19 cellular contexts compared by ENCODE assay signal in the genomic region with DNA sequence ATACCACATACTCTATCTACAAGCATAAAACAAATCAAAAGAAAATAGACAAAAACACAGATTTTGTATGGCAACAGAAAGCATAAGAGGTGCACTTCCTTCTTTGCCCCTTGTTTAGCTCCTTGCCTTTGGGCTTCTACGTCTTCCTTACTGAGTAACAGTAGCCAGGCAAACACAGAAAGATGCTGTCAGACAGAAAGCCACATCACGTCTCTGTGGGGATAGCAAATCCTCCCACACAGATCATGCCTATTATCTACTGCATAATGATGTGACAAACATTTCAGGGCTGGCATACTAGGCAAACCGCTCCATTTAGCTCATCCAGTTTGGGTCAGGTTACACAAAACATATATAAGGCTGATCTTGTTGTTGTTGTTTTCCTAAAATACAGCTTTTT.
"Had no signal": no experiment of that assay in that cellular context is flagged by ENCODE, and none has a peak within 500 bp of the region (broad histone marks: within the 10 kb centered on the region; RNA-seq: fewer than 3 reads in every experiment).

No MANE protein-coding gene starts in this region.

- ATAC-seq: activated CD4-positive, alpha-beta T cell treated with anti-CD3 and anti-CD28 coated beads for 36 hours; activated CD8-positive, alpha-beta T cell treated with anti-CD3 and anti-CD28 coated beads for 36 hours; PC-3 had no signal

- H3K27ac ChIP-seq: breast epithelium, WERI-Rb-1 had no signal

- DNase-seq: activated CD4-positive, alpha-beta T cell treated with anti-CD3 and anti-CD28 coated beads for 36 hours; activated CD8-positive, alpha-beta T cell treated with anti-CD3 and anti-CD28 coated beads for 36 hours; activated effector memory CD4-positive, alpha-beta T cell treated with Interleukin-2 at 50 U/mL for 16 hours; activated naive CD4-positive, alpha-beta T cell; activated T-cell treated with anti-CD3 and anti-CD28 coated beads, Interleukin-2, amount 50 U/mL, for 24 hours; aorta; caudate nucleus; KG1; NCI-H1048; NCI-H146; NCI-H187 treated with DMSO at 0.1 percent for 48 hours; NCI-H2081 treated with DMSO at 0.1 percent for 48 hours; NCI-H345; NCI-H510A; NCI-H526 treated with DMSO at 0.1 percent for 48 hours; PC-3; SHP77 treated with DMSO at 0.1 percent for 48 hours; WERI-Rb-1 had no signal

- H3K9me3 ChIP-seq: breast epithelium had no signal

- H3K36me3 ChIP-seq: WERI-Rb-1 had no signal

- H3K27me3 ChIP-seq: breast epithelium had no signal

- H3K4me3 ChIP-seq: breast epithelium had no signal
